ENCODE assay signal across 20 cellular contexts in the genomic region with DNA sequence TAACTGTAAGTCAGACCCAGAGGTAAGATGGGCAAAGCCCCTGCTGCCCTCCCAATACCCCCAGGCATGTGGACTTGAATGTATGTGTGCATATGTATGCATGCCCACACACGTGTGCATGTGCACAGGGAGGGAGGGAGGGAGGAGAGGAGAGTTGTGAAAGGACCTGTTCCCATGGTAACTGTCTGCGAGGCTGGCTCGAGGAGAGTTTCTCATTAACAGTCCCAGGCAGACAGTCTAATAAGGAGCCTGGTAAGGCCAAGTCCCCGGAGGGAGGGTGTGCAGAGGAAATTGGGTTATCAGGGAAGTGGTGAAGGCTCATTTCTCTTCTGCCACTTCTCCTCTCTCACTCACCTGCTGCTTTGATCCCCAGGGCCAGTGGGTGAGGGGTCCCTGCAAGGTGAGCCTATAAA.
DNase-seq lines count a peak whose midpoint lies in the region; ATAC-seq, FAIRE-seq and TF ChIP-seq lines count a peak whose summit lies in the region.
"Had no signal": no experiment of that assay in that cellular context is flagged by ENCODE, and none has a peak within 500 bp of the region (broad histone marks: within the 10 kb centered on the region; RNA-seq: fewer than 3 reads in every experiment).

No MANE protein-coding gene starts in this region.

- no peaks in the 10 kb centered on the region for H3K4me1 ChIP-seq in OCI-LY7 (ENCODE audit: insufficient read depth, low read length, poor library complexity, severe bottlenecking)

- peak; percentile 58 for ATAC-seq in GM19467 (IDR thresholded peaks at IDR 0.05; ENCODE audit: unreplicated experiment)
- ATAC-seq: T-helper 17 cell had no signal

- H3K27ac ChIP-seq in OCI-LY7 (ENCODE audit: low read depth, low read length, poor library complexity, severe bottlenecking) = no peak overlapping the region
- H3K27ac ChIP-seq: WERI-Rb-1 had no signal

- H3K9me2 ChIP-seq in OCI-LY7 (ENCODE audit: insufficient read depth, low read length) = no peaks in the 10 kb centered on the region

- no peak overlapping the region for H3K4me3 ChIP-seq in OCI-LY7 (ENCODE audit: low read depth, low read length, poor library complexity, severe bottlenecking)

- POLR2A ChIA-PET in OCI-LY7 (lab: Charles Lee) = no interaction called here

- DNase-seq in AG20443 (ENCODE audit: low spot score) (peak; percentile 29), NCI-H69 (lab: John Stamatoyannopoulos, UW) (peak; percentile 44), frontal cortex (ENCODE audit: low spot score in 2 of 2) (peak; percentile 16 to 62), activated gamma-delta T cell treated with Interleukin-2 at 50 U/mL for 16 hours (no peak), RKO (ENCODE audit: low spot score) (no peak), putamen (ENCODE audit: low spot score) (no peak), OCI-LY7 (ENCODE audit: low spot score) (no peak)
- DNase-seq: activated CD4-positive, alpha-beta T cell treated with anti-CD3 and anti-CD28 coated beads, Interleukin-2, amount 50 U/mL, for 4 hours; activated T-cell treated with anti-CD3 and anti-CD28 coated beads for 4 hours; effector CD4-positive, alpha-beta T cell; EL; NCI-H187; NCI-H524 treated with DMSO at 0.1 percent for 48 hours; OCI-M1; SHP77; stimulated activated naive B cell treated with anti-CD40 and anti-IgM and Interleukin-4, amounts not matched to agents 10 μg/mL and 1 μg/mL and 100 μg/mL, for 72 hours; T-helper 17 cell; WERI-Rb-1 had no signal

- no peak overlapping the region for H3K4me2 ChIP-seq in OCI-LY7 (ENCODE audit: low read length)

- CTCF ChIA-PET in OCI-LY7 (lab: Charles Lee; ENCODE audit: unreplicated experiment) = no interaction called here

- no peak for TF ChIP-seq CTCF in OCI-LY7 (conservative IDR thresholded peaks at IDR 0.05; ENCODE audit: low read length)

- H3K36me3 ChIP-seq in OCI-LY7 (ENCODE audit: insufficient read depth, low read length) = no peaks in the 10 kb centered on the region

- H3K9me3 ChIP-seq in OCI-LY7 (ENCODE audit: low read length) = no peaks in the 10 kb centered on the region

- intact Hi-C loops in OCI-LY7 (cut with micrococcal nuclease; ENCODE audit: unreplicated experiment) = no loop called here

- FAIRE-seq in frontal cortex (lab: Jason Lieb, UNC) = no peak
- FAIRE-seq: islet of Langerhans had no signal

- H4K20me1 ChIP-seq in OCI-LY7 (ENCODE audit: insufficient read depth, low read length) = no peaks in the 10 kb centered on the region

- BruUV-seq in OCI-LY7 (replicated peaks; lab: Mats Ljungman, UMichigan) = no TSS peak

- no peak overlapping the region for H2AFZ ChIP-seq in OCI-LY7 (ENCODE audit: low read length)

- H3K79me2 ChIP-seq in OCI-LY7 (ENCODE audit: insufficient read depth, low read depth, low read length) = no peaks in the 10 kb centered on the region

Comparison
In these comparisons a context has a peak if more than half of its experiments do, and no peak if none do; other contexts are left out.
1. DNase-seq: peak in AG20443 (single experiment), NCI-H69 (single experiment) and frontal cortex (2 of 2); none in activated gamma-delta T cell treated with Interleukin-2 at 50 U/mL for 16 hours (single experiment), RKO (single experiment), putamen (single experiment) and OCI-LY7 (single experiment).